ENCODE assay signal across 8 cellular contexts in the genomic region with DNA sequence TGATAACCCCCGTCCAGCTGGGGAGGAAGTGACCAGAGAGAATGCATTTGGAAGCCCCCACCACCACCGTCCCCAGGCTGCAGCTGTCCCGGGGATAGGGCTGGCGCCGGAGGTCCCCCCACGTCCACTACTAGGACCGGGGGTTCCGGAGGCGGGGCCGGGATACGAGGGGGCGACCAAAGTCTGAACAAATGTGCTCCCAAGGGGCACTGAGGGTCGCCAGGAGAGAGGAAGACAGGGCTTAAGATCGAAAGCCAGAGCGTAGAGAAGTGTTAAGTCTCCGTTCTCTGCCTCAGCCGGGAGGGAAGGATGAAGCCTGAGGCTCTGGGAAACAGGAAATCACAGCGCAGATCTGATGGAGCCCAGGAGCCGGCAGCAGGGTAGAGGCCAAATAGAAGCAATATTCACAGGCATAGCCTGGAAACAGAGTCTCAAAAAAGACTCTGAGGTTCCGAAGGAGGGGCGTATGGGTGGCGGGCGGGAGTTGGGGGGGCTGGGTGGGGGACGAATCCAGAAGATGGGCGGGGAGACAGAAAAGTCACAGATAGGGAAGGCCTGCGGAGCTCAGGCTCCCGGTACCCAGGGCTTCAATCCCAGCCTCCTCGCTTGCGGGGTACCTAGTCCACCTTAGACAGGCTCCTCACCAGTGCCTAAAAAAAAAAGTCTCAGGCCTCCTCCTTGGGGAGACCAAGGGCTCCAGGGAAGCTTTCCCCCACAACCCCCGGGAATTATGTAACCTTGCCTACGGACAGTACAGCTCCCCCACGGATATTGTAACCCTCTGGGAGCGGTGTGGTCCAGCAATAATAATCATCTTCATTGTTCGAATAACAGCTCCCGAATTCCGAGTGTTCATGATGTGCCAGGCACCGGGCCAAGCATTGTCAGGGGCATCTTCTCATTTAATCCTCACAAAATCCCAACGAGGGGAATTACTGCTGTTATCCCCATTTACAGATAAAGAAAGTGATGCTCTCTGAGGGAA. TPM values are rescaled to one million over a fixed set of nuclear protein-coding genes. Genes with fewer than 3 reads are reported as not detected.
DNase-seq lines count a peak whose midpoint lies in the region; ATAC-seq and TF ChIP-seq lines count a peak whose summit lies in the region.

No MANE protein-coding gene starts in this region.

- H3K36me3 ChIP-seq in OCI-LY3 (replicated peaks; ENCODE audit: low read depth, low read length), result peaks cover 2% of the 10 kb centered on the region
- H3K36me3 ChIP-seq in stomach, result no peaks in the 10 kb centered on the region

- peak overlapping the region; percentile 96 for H3K4me2 ChIP-seq in OCI-LY3 (ENCODE audit: low read length)

- 7 to 11% (median 9%) methylated on average over 36 to 38 of the region's 38 CpGs for WGBS in stomach, 5 donors

- no peak overlapping the region for H3K27ac ChIP-seq in OCI-LY3 (ENCODE audit: low read length)
- peak overlapping the region; percentile 94 for H3K27ac ChIP-seq in layer of hippocampus (ENCODE audit: low read depth, low read length)
- H3K27ac ChIP-seq in stomach, result peak overlapping the region; percentile 99 to 100 (median 99)

- H3K4me3 ChIP-seq in OCI-LY3 (ENCODE audit: low read length) (peak overlapping the region; percentile 93), stomach (peak overlapping the region; percentile 91 to 97 (median 92))

- peak overlapping the region; percentile 70 for H3K4me3 Mint-ChIP-seq in activated CD4-positive, alpha-beta T cell treated with anti-CD3 and anti-CD28 coated beads for 36 hours
- H3K4me3 Mint-ChIP-seq in chondrocyte (ENCODE audit: unreplicated experiment), result peak overlapping the region; percentile 74

- H2AFZ ChIP-seq in OCI-LY3 (ENCODE audit: low read depth, low read length), result peak overlapping the region; percentile 63

- DNase-seq in activated CD4-positive, alpha-beta T cell treated with anti-CD3 and anti-CD28 coated beads for 36 hours, result peak; percentile 18
- no peak for DNase-seq in activated CD4-positive, alpha-beta T cell treated with anti-CD3 and anti-CD28 coated beads for 1 hour
- DNase-seq in chondrocyte (ENCODE audit: low spot score) (no peak), stomach (no peak)

- TF ChIP-seq EP300 in stomach (IDR thresholded peaks at IDR 0.05), result no peak

- no peak for TF ChIP-seq POLR2A in stomach (IDR thresholded peaks at IDR 0.05)

- H3K36me3 Mint-ChIP-seq in activated CD4-positive, alpha-beta T cell treated with anti-CD3 and anti-CD28 coated beads for 36 hours (ENCODE audit: low read depth), result peaks cover 12% of the 10 kb centered on the region
- H3K36me3 Mint-ChIP-seq in chondrocyte (ENCODE audit: low read depth), result peaks cover 2% of the 10 kb centered on the region

- CTCF ChIA-PET in activated CD4-positive, alpha-beta T cell treated with anti-CD3 and anti-CD28 coated beads for 36 hours (lab: Charles Lee), result interaction anchor here (0.9 to 1.4 kb wide), 3 partner anchors 23 to 75 kb away, joined by 3 to 6 read pairs (median 5); no protein-coding TSS in a partner anchor

- peaks cover 35% of the 10 kb centered on the region for H3K79me2 ChIP-seq in OCI-LY3 (ENCODE audit: low read length)

- TF ChIP-seq CTCF in OCI-LY3 (IDR thresholded peaks at IDR 0.05; ENCODE audit: low read depth, low read length), result no peak
- TF ChIP-seq CTCF in chondrocyte (IDR thresholded peaks at IDR 0.05), result no peak
- TF ChIP-seq CTCF in stomach (IDR thresholded peaks at IDR 0.05), result no peak

- H3K9me3 ChIP-seq in OCI-LY3 (ENCODE audit: insufficient read depth, low read length), result no peaks in the 10 kb centered on the region
- no peaks in the 10 kb centered on the region for H3K9me3 ChIP-seq in stomach

- peaks cover 18% of the 10 kb centered on the region for H3K4me1 Mint-ChIP-seq in activated CD4-positive, alpha-beta T cell treated with anti-CD3 and anti-CD28 coated beads for 36 hours
- H3K4me1 Mint-ChIP-seq in chondrocyte (ENCODE audit: low read depth), result peaks cover 30% of the 10 kb centered on the region

- H3K9ac ChIP-seq in OCI-LY3 (ENCODE audit: low read length), result peak overlapping the region; percentile 75

- H3K27me3 ChIP-seq in OCI-LY3 (ENCODE audit: low read depth, low read length) (peaks cover 11% of the 10 kb centered on the region; the same call in 1 of the 2 replicates), layer of hippocampus (ENCODE audit: control insufficient read depth, insufficient read depth, low read length) (no peaks in the 10 kb centered on the region), stomach (no peaks in the 10 kb centered on the region)

- H3K4me1 ChIP-seq in OCI-LY3 (ENCODE audit: low read length), result peaks cover 17% of the 10 kb centered on the region
- peaks cover 20 to 45% (median 37%) of the 10 kb centered on the region in 4 donors for H3K4me1 ChIP-seq in stomach

- intact Hi-C loops in activated CD4-positive, alpha-beta T cell treated with anti-CD3 and anti-CD28 coated beads for 36 hours (cut with DNase I, micrococcal nuclease), result loop anchor here (1.0 kb wide), 2 partner anchors 12 to 27 kb away; no protein-coding TSS in a partner anchor
- intact Hi-C loops in stomach (cut with DNase I; ENCODE audit: low total_unique reads), result no loop called here

- POLR2A ChIA-PET in activated CD4-positive, alpha-beta T cell treated with anti-CD3 and anti-CD28 coated beads for 36 hours (lab: Charles Lee), result no interaction called here

- H3K27me3 Mint-ChIP-seq in activated CD4-positive, alpha-beta T cell treated with anti-CD3 and anti-CD28 coated beads for 36 hours, result peaks cover 3% of the 10 kb centered on the region
- H3K27me3 Mint-ChIP-seq in chondrocyte (ENCODE audit: low read depth), result no peaks in the 10 kb centered on the region

- no peaks in the 10 kb centered on the region for H3K9me3 Mint-ChIP-seq in activated CD4-positive, alpha-beta T cell treated with anti-CD3 and anti-CD28 coated beads for 36 hours (ENCODE audit: low read depth)
- no peaks in the 10 kb centered on the region for H3K9me3 Mint-ChIP-seq in chondrocyte (ENCODE audit: low read depth)

- no peak for ATAC-seq in activated CD4-positive, alpha-beta T cell treated with anti-CD3 and anti-CD28 coated beads for 36 hours
- no peak for ATAC-seq in HG02642 (IDR thresholded peaks at IDR 0.05; ENCODE audit: poor library complexity, unreplicated experiment)
- no peak for ATAC-seq in GM18873 (IDR thresholded peaks at IDR 0.05; ENCODE audit: low FRiP score, unreplicated experiment)

- peaks cover 15% of the 10 kb centered on the region; the same call in 1 of the 2 replicates for H4K20me1 ChIP-seq in OCI-LY3 (ENCODE audit: insufficient read depth, low read length)

- H3K27ac Mint-ChIP-seq in activated CD4-positive, alpha-beta T cell treated with anti-CD3 and anti-CD28 coated beads for 36 hours, result no peak overlapping the region
- H3K27ac Mint-ChIP-seq in chondrocyte (ENCODE audit: unreplicated experiment), result peak overlapping the region; percentile 94

RNA-seq across cellular contexts. Expression of a gene that starts 1.1 kb away (rescaled TPM):
- 10 to 100 TPM; 65.5 to 66.4 TPM for total RNA-seq in activated CD4-positive, alpha-beta T cell treated with anti-CD3 and anti-CD28 coated beads for 36 hours
- total RNA-seq in chondrocyte (64.5 to 74.6 TPM (median 71.7 TPM) in 3 replicates), stomach (100 to 1,000 TPM in 1 of 5 donors, 10 to 100 TPM in 4; 11.6 to 118 (median 40.6) TPM)
- 10 to 100 TPM; 12.9 to 36.5 (median 16.3) TPM for polyA plus RNA-seq in stomach

RNA-seq across cellular contexts. Expression of a gene that starts 13.0 kb away (rescaled TPM):
- 10 to 100 TPM; 62.8 to 66.3 TPM for total RNA-seq in activated CD4-positive, alpha-beta T cell treated with anti-CD3 and anti-CD28 coated beads for 36 hours
- 83.6 to 101 TPM (median 86.3 TPM) in 3 replicates for total RNA-seq in chondrocyte
- 10 to 100 TPM; 19.8 to 60.3 (median 39.1) TPM for total RNA-seq in stomach
- 10 to 100 TPM; 15.4 to 31.8 (median 21.5) TPM for polyA plus RNA-seq in stomach

RNA-seq across cellular contexts. Expression of a gene that starts 13.7 kb away (rescaled TPM):
- 10 to 100 TPM; 32.6 to 43.5 TPM for total RNA-seq in activated CD4-positive, alpha-beta T cell treated with anti-CD3 and anti-CD28 coated beads for 36 hours
- 38.9 to 43.6 TPM (median 42.0 TPM) in 3 replicates for total RNA-seq in chondrocyte
- total RNA-seq in stomach, result 10 to 100 TPM in 4 of 5 donors, 1 to 10 TPM in 1; 5.8 to 77.2 (median 22.6) TPM
- 10 to 100 TPM; 25.5 to 40.8 (median 35.0) TPM for polyA plus RNA-seq in stomach

RNA-seq across cellular contexts. Expression of a gene that starts 35.9 kb away (rescaled TPM):
- total RNA-seq in activated CD4-positive, alpha-beta T cell treated with anti-CD3 and anti-CD28 coated beads for 36 hours, result 10 to 100 TPM; 11.9 to 15.2 TPM
- total RNA-seq in chondrocyte (14.9 to 17.2 TPM (median 16.6 TPM) in 3 replicates), stomach (10 to 100 TPM in 2 of 5 donors, 1 to 10 TPM in 3; 4.7 to 12.0 (median 6.8) TPM)
- polyA plus RNA-seq in stomach, result 1 to 10 TPM; 2.4 to 3.7 (median 3.2) TPM

RNA-seq across cellular contexts. Expression of a gene that starts 38.6 kb away (rescaled TPM):
- 10 to 100 TPM; 25.9 to 27.3 TPM for total RNA-seq in activated CD4-positive, alpha-beta T cell treated with anti-CD3 and anti-CD28 coated beads for 36 hours
- 15.5 to 19.9 TPM (median 18.7 TPM) in 3 replicates for total RNA-seq in chondrocyte
- total RNA-seq in stomach, result 100 to 1,000 TPM in 1 of 5 donors, 10 to 100 TPM in 4; 16.7 to 195 (median 43.8) TPM
- 10 to 100 TPM; 20.8 to 35.9 (median 22.0) TPM for polyA plus RNA-seq in stomach
